1 cellular context compared by ENCODE assay signal in the genomic region with DNA sequence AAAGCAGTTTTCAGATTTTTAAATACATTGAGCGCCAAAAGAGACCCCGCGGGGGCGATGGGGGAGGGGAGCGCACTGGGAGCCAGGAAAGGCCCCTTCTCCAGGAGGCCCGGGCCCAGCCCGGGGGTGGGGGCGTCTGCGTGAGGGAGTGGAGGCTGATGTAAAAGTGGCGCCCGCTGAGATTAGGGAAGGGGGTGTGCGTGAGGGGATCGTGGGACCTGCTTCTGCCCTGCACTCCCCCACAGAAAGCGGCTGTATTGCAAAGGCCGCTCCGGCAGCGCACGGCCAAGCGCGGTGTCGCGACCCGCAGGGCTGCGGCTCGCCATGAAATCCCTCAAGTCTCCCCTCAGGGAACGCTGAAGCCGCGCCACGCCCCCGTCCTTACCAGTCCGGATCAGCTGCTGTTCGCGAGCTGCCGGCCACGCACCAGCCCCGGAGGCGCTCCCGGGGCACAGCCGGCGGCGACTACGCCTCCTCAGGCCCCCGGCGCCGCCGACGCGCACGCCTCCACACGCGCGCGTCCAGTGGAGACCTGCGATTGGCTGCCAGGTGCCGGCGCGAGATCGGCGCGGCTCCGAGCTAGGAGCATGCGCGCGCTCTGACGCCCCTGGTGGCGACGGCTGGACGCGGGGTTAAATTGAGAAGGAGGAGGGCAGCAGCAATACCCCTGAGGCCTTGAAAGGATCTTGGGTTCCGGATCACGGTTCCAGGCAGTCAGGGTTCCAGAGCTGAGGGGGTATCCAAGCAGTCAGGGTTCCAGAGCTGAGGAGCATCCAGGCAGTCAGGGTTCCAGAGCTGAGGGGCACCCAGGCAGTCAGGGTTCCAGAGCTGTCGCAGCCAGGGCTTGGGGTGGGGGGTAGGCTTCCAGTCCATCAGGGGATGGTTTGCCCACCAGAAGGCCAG.
TF ChIP-seq lines count a peak whose summit lies in the region.

A gene with protein sequence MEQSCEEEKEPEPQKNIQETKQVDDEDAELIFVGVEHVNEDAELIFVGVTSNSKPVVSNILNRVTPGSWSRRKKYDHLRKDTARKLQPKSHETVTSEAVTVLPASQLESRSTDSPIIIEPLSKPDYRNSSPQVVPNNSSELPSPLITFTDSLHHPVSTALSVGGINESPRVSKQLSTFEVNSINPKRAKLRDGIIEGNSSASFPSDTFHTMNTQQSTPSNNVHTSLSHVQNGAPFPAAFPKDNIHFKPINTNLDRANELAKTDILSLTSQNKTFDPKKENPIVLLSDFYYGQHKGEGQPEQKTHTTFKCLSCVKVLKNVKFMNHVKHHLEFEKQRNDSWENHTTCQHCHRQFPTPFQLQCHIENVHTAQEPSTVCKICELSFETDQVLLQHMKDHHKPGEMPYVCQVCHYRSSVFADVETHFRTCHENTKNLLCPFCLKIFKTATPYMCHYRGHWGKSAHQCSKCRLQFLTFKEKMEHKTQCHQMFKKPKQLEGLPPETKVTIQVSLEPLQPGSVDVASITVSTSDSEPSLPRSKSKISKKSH (minus strand): TSS at position 469 of the 903 bp plus-strand sequence. CDS start 19,344 bp downstream, outside the sequence.

TF ChIP-seq in WTC11, 78 proteins besides CTCF, POLR2A, EP300 and RAD21 (continued from another document and continues in another):
- TF ChIP-seq, protein P1, sequence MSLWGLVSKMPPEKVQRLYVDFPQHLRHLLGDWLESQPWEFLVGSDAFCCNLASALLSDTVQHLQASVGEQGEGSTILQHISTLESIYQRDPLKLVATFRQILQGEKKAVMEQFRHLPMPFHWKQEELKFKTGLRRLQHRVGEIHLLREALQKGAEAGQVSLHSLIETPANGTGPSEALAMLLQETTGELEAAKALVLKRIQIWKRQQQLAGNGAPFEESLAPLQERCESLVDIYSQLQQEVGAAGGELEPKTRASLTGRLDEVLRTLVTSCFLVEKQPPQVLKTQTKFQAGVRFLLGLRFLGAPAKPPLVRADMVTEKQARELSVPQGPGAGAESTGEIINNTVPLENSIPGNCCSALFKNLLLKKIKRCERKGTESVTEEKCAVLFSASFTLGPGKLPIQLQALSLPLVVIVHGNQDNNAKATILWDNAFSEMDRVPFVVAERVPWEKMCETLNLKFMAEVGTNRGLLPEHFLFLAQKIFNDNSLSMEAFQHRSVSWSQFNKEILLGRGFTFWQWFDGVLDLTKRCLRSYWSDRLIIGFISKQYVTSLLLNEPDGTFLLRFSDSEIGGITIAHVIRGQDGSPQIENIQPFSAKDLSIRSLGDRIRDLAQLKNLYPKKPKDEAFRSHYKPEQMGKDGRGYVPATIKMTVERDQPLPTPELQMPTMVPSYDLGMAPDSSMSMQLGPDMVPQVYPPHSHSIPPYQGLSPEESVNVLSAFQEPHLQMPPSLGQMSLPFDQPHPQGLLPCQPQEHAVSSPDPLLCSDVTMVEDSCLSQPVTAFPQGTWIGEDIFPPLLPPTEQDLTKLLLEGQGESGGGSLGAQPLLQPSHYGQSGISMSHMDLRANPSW (CRISPR knock-in tag; conservative IDR thresholded peaks at IDR 0.05; ENCODE audit: low read depth) = no peak
- TF ChIP-seq, protein P2, sequence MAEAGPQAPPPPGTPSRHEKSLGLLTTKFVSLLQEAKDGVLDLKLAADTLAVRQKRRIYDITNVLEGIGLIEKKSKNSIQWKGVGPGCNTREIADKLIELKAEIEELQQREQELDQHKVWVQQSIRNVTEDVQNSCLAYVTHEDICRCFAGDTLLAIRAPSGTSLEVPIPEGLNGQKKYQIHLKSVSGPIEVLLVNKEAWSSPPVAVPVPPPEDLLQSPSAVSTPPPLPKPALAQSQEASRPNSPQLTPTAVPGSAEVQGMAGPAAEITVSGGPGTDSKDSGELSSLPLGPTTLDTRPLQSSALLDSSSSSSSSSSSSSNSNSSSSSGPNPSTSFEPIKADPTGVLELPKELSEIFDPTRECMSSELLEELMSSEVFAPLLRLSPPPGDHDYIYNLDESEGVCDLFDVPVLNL (CRISPR knock-in tag; IDR thresholded peaks at IDR 0.05; ENCODE audit: borderline replicate concordance, low read depth) = peak; percentile 24; the same call in 1 of the 2 replicates
- TF ChIP-seq ESRRA (CRISPR knock-in tag; IDR thresholded peaks at IDR 0.05; ENCODE audit: borderline replicate concordance) (no peak), CBFB (CRISPR knock-in tag; IDR thresholded peaks at IDR 0.05; ENCODE audit: low read depth) (no peak), ZNF121 (CRISPR knock-in tag; IDR thresholded peaks at IDR 0.05) (no peak), GABPB1 (CRISPR knock-in tag; IDR thresholded peaks at IDR 0.05) (peak; percentile 39; the same call in 1 of the 2 replicates), KAT7 (CRISPR knock-in tag; IDR thresholded peaks at IDR 0.05; ENCODE audit: borderline replicate concordance) (no peak), EMX1 (CRISPR knock-in tag; IDR thresholded peaks at IDR 0.05) (no peak), NR2C2 (CRISPR knock-in tag; IDR thresholded peaks at IDR 0.05) (no peak), JUN (CRISPR knock-in tag; IDR thresholded peaks at IDR 0.05) (0 out of 2 replicates have a peak, but pooled peaks have one; percentile 40)
- TF ChIP-seq, protein P3, sequence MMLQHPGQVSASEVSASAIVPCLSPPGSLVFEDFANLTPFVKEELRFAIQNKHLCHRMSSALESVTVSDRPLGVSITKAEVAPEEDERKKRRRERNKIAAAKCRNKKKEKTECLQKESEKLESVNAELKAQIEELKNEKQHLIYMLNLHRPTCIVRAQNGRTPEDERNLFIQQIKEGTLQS (CRISPR knock-in tag; conservative IDR thresholded peaks at IDR 0.05) = no peak
- TF ChIP-seq, protein P4, sequence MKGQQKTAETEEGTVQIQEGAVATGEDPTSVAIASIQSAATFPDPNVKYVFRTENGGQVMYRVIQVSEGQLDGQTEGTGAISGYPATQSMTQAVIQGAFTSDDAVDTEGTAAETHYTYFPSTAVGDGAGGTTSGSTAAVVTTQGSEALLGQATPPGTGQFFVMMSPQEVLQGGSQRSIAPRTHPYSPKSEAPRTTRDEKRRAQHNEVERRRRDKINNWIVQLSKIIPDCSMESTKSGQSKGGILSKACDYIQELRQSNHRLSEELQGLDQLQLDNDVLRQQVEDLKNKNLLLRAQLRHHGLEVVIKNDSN (CRISPR knock-in tag; IDR thresholded peaks at IDR 0.05) = peak; percentile 47; the same call in 1 of the 2 replicates
- TF ChIP-seq, protein P5, sequence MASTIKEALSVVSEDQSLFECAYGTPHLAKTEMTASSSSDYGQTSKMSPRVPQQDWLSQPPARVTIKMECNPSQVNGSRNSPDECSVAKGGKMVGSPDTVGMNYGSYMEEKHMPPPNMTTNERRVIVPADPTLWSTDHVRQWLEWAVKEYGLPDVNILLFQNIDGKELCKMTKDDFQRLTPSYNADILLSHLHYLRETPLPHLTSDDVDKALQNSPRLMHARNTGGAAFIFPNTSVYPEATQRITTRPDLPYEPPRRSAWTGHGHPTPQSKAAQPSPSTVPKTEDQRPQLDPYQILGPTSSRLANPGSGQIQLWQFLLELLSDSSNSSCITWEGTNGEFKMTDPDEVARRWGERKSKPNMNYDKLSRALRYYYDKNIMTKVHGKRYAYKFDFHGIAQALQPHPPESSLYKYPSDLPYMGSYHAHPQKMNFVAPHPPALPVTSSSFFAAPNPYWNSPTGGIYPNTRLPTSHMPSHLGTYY (CRISPR knock-in tag; IDR thresholded peaks at IDR 0.05) = no peak
- TF ChIP-seq, protein P6, sequence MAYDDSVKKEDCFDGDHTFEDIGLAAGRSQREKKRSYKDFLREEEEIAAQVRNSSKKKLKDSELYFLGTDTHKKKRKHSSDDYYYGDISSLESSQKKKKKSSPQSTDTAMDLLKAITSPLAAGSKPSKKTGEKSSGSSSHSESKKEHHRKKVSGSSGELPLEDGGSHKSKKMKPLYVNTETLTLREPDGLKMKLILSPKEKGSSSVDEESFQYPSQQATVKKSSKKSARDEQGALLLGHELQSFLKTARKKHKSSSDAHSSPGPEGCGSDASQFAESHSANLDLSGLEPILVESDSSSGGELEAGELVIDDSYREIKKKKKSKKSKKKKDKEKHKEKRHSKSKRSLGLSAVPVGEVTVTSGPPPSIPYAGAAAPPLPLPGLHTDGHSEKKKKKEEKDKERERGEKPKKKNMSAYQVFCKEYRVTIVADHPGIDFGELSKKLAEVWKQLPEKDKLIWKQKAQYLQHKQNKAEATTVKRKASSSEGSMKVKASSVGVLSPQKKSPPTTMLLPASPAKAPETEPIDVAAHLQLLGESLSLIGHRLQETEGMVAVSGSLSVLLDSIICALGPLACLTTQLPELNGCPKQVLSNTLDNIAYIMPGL (CRISPR knock-in tag; IDR thresholded peaks at IDR 0.05) = peak; percentile 94
- TF ChIP-seq, protein P7, sequence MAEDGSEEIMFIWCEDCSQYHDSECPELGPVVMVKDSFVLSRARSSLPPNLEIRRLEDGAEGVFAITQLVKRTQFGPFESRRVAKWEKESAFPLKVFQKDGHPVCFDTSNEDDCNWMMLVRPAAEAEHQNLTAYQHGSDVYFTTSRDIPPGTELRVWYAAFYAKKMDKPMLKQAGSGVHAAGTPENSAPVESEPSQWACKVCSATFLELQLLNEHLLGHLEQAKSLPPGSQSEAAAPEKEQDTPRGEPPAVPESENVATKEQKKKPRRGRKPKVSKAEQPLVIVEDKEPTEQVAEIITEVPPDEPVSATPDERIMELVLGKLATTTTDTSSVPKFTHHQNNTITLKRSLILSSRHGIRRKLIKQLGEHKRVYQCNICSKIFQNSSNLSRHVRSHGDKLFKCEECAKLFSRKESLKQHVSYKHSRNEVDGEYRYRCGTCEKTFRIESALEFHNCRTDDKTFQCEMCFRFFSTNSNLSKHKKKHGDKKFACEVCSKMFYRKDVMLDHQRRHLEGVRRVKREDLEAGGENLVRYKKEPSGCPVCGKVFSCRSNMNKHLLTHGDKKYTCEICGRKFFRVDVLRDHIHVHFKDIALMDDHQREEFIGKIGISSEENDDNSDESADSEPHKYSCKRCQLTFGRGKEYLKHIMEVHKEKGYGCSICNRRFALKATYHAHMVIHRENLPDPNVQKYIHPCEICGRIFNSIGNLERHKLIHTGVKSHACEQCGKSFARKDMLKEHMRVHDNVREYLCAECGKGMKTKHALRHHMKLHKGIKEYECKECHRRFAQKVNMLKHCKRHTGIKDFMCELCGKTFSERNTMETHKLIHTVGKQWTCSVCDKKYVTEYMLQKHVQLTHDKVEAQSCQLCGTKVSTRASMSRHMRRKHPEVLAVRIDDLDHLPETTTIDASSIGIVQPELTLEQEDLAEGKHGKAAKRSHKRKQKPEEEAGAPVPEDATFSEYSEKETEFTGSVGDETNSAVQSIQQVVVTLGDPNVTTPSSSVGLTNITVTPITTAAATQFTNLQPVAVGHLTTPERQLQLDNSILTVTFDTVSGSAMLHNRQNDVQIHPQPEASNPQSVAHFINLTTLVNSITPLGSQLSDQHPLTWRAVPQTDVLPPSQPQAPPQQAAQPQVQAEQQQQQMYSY (CRISPR knock-in tag; IDR thresholded peaks at IDR 0.05) = no peak
- TF ChIP-seq, protein P8, sequence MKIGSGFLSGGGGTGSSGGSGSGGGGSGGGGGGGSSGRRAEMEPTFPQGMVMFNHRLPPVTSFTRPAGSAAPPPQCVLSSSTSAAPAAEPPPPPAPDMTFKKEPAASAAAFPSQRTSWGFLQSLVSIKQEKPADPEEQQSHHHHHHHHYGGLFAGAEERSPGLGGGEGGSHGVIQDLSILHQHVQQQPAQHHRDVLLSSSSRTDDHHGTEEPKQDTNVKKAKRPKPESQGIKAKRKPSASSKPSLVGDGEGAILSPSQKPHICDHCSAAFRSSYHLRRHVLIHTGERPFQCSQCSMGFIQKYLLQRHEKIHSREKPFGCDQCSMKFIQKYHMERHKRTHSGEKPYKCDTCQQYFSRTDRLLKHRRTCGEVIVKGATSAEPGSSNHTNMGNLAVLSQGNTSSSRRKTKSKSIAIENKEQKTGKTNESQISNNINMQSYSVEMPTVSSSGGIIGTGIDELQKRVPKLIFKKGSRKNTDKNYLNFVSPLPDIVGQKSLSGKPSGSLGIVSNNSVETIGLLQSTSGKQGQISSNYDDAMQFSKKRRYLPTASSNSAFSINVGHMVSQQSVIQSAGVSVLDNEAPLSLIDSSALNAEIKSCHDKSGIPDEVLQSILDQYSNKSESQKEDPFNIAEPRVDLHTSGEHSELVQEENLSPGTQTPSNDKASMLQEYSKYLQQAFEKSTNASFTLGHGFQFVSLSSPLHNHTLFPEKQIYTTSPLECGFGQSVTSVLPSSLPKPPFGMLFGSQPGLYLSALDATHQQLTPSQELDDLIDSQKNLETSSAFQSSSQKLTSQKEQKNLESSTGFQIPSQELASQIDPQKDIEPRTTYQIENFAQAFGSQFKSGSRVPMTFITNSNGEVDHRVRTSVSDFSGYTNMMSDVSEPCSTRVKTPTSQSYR (CRISPR knock-in tag; IDR thresholded peaks at IDR 0.05) = 0 out of 2 replicates have a peak, but pooled peaks have one; percentile 12
- TF ChIP-seq, protein P9, sequence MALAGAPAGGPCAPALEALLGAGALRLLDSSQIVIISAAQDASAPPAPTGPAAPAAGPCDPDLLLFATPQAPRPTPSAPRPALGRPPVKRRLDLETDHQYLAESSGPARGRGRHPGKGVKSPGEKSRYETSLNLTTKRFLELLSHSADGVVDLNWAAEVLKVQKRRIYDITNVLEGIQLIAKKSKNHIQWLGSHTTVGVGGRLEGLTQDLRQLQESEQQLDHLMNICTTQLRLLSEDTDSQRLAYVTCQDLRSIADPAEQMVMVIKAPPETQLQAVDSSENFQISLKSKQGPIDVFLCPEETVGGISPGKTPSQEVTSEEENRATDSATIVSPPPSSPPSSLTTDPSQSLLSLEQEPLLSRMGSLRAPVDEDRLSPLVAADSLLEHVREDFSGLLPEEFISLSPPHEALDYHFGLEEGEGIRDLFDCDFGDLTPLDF (CRISPR knock-in tag; IDR thresholded peaks at IDR 0.05) = no peak
- TF ChIP-seq, protein P10, sequence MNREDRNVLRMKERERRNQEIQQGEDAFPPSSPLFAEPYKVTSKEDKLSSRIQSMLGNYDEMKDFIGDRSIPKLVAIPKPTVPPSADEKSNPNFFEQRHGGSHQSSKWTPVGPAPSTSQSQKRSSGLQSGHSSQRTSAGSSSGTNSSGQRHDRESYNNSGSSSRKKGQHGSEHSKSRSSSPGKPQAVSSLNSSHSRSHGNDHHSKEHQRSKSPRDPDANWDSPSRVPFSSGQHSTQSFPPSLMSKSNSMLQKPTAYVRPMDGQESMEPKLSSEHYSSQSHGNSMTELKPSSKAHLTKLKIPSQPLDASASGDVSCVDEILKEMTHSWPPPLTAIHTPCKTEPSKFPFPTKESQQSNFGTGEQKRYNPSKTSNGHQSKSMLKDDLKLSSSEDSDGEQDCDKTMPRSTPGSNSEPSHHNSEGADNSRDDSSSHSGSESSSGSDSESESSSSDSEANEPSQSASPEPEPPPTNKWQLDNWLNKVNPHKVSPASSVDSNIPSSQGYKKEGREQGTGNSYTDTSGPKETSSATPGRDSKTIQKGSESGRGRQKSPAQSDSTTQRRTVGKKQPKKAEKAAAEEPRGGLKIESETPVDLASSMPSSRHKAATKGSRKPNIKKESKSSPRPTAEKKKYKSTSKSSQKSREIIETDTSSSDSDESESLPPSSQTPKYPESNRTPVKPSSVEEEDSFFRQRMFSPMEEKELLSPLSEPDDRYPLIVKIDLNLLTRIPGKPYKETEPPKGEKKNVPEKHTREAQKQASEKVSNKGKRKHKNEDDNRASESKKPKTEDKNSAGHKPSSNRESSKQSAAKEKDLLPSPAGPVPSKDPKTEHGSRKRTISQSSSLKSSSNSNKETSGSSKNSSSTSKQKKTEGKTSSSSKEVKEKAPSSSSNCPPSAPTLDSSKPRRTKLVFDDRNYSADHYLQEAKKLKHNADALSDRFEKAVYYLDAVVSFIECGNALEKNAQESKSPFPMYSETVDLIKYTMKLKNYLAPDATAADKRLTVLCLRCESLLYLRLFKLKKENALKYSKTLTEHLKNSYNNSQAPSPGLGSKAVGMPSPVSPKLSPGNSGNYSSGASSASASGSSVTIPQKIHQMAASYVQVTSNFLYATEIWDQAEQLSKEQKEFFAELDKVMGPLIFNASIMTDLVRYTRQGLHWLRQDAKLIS (CRISPR knock-in tag; IDR thresholded peaks at IDR 0.05; ENCODE audit: borderline replicate concordance) = no peak
